ENCODE assay signal across 21 cellular contexts in the genomic region with DNA sequence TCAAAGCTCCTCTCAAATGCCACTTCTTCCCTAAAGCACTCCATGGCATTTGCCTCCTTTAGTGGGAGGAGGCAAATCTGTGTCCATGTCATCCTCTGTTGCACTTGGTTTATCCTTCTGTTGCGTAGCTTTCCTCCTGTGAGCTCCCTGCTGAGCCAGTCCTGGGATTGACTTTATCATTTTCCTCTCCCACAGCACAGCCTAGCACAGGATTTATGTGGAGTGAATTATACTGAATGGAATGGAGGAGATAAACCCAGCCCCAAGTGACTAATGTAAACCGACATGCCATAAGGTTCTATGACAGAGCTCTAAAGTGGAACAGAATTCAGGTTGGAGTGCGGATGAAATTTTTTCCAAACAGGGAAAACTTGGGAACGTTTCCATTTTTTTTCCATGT. TPM values are rescaled to one million over a fixed set of nuclear protein-coding genes. Genes with fewer than 3 reads are reported as not detected.
DNase-seq lines count a peak whose midpoint lies in the region; ATAC-seq, FAIRE-seq and TF ChIP-seq lines count a peak whose summit lies in the region.
"Had no signal": no experiment of that assay in that cellular context is flagged by ENCODE, and none has a peak within 500 bp of the region (broad histone marks: within the 10 kb centered on the region; RNA-seq: fewer than 3 reads in every experiment).

No MANE protein-coding gene starts in this region.

- peak; percentile 84 for FAIRE-seq in keratinocyte (lab: Jason Lieb, UNC)
- FAIRE-seq: D721Med, endothelial cell of umbilical vein had no signal

- H2BK5ac ChIP-seq in IMR-90 (ENCODE audit: low read depth, low read length, poor library complexity, severe bottlenecking), result peak overlapping the region; percentile 94
- no peak overlapping the region for H2BK5ac ChIP-seq in H9 (ENCODE audit: insufficient read length, low read length)

- peaks cover 4% of the 10 kb centered on the region for H3K4me1 ChIP-seq in IMR-90 (ENCODE audit: control insufficient read depth, insufficient read depth, low read length)
- no peaks in the 10 kb centered on the region for H3K4me1 ChIP-seq in keratinocyte (ENCODE audit: control insufficient read depth, extremely low read depth, insufficient read depth, low read length)
- H3K4me1 ChIP-seq in H9 (ENCODE audit: insufficient read depth, low read length), result peaks cover 1% of the 10 kb centered on the region; the same call in 1 of the 2 replicates

- no peak overlapping the region for H3K4me3 Mint-ChIP-seq in H9
- H3K4me3 Mint-ChIP-seq in CD14-positive monocyte, result no peak overlapping the region
- H3K4me3 Mint-ChIP-seq: activated naive CD8-positive, alpha-beta T cell treated with anti-CD3 and anti-CD28 coated beads, Interleukin-2, amount 10 ng/mL, durations not matched to agents 7 days and 5 days had no signal

- POLR2A ChIA-PET in IMR-90 (lab: Charles Lee; ENCODE audit: unreplicated experiment), result no interaction called here

- H2AK9ac ChIP-seq in IMR-90 (replicated peaks; ENCODE audit: low read depth, low read length, poor library complexity), result no peak overlapping the region

- H4K8ac ChIP-seq in IMR-90 (ENCODE audit: low read depth in 2 of 2, low read length in 2 of 2) (peak overlapping the region in 1 of 2 experiments; percentile 55; a peak in 2 of 4 replicates), H9 (replicated peaks; ENCODE audit: insufficient read length, low read depth, low read length) (no peak overlapping the region)

- H2AFZ ChIP-seq in IMR-90 (replicated peaks; ENCODE audit: low read length, poor library complexity) (no peak overlapping the region), keratinocyte (ENCODE audit: control insufficient read depth, low read length) (no peak overlapping the region), H9 (ENCODE audit: low read length) (no peak overlapping the region)

- H3K27ac Mint-ChIP-seq in H9 (no peak overlapping the region), CD14-positive monocyte (no peak overlapping the region)
- H3K27ac Mint-ChIP-seq: activated naive CD8-positive, alpha-beta T cell treated with anti-CD3 and anti-CD28 coated beads, Interleukin-2, amount 10 ng/mL, durations not matched to agents 7 days and 5 days had no signal

- H3K4ac ChIP-seq in IMR-90 (ENCODE audit: low read depth, low read length), result peak overlapping the region; percentile 45; the same call in 1 of the 2 replicates
- no peak overlapping the region for H3K4ac ChIP-seq in H9 (ENCODE audit: low read depth, low read length)

- H3K27me3 ChIP-seq in IMR-90 (ENCODE audit: control insufficient read depth, insufficient read depth, low read length), result no peaks in the 10 kb centered on the region; the same call in 1 of the 2 replicates
- H3K27me3 ChIP-seq in keratinocyte (ENCODE audit: control insufficient read depth, extremely low read depth, insufficient read depth, low read length), result no peaks in the 10 kb centered on the region
- H3K27me3 ChIP-seq in H9 (ENCODE audit: insufficient read depth, low read length), result no peaks in the 10 kb centered on the region

- no peak overlapping the region for H2BK12ac ChIP-seq in H9 (ENCODE audit: insufficient read length, low read depth, low read length)

- no peak for TF ChIP-seq POLR2A in IMR-90 (IDR thresholded peaks at IDR 0.05; ENCODE audit: low read depth, low read length)

- TF ChIP-seq RAD21 in IMR-90 (IDR thresholded peaks at IDR 0.05; ENCODE audit: low read length), result no peak

- peaks cover 3% of the 10 kb centered on the region for H3K9me1 ChIP-seq in IMR-90 (ENCODE audit: insufficient read depth, low read length)
- H3K9me1 ChIP-seq in keratinocyte (ENCODE audit: control insufficient read depth, extremely low read depth, insufficient read depth, low read length), result no peaks in the 10 kb centered on the region

- in situ Hi-C loops in IMR-90 (cut with MboI; ENCODE audit: low sequenced_read_pairs), result no loop called here

- no peak for TF ChIP-seq CTCF in IMR-90 (conservative IDR thresholded peaks at IDR 0.05; ENCODE audit: low read depth, low read length)
- no peak for TF ChIP-seq CTCF in keratinocyte (optimal IDR thresholded peaks at IDR 0.05 in 1 of 3, IDR thresholded peaks at IDR 0.05 in 1 of 3, conservative IDR thresholded peaks at IDR 0.05 in 1 of 3; ENCODE audit: extremely low read depth in 1 of 3, insufficient read depth in 2 of 3, low read length in 3 of 3)
- TF ChIP-seq CTCF in H9 (conservative IDR thresholded peaks at IDR 0.05), result no peak
- TF ChIP-seq CTCF in CD14-positive monocyte (IDR thresholded peaks at IDR 0.05), result no peak

- BruUV-seq in IMR-90 (replicated peaks; lab: Mats Ljungman, UMichigan), result no TSS peak

- H4K5ac ChIP-seq in IMR-90 (ENCODE audit: low read depth, low read length) (no peak overlapping the region; the same call in 1 of the 2 replicates), H9 (ENCODE audit: insufficient read length, low read depth, low read length) (no peak overlapping the region)

- 0 out of 2 replicates have a peak overlapping the region, but pooled peaks have one; percentile 12 for H3K14ac ChIP-seq in IMR-90 (replicated peaks; ENCODE audit: low read depth, low read length)
- no peak overlapping the region for H3K14ac ChIP-seq in H9 (ENCODE audit: insufficient read depth, low read length)

- DNase-seq in AG08396 (ENCODE audit: low spot score), result peak; percentile 49
- peak; percentile 86 for DNase-seq in IMR-90
- peak; percentile 20 for DNase-seq in astrocyte of the hippocampus (ENCODE audit: low read depth, low spot score)
- DNase-seq in keratinocyte (ENCODE audit: low read depth, low spot score), result no peak
- no peak for DNase-seq in H9
- no peak for DNase-seq in stimulated activated CD4-positive, alpha-beta T cell treated with anti-CD3 and anti-CD28 coated beads, Interleukin-4, amount 100 ng/mL, for 1 hour
- no peak for DNase-seq in CD14-positive monocyte (ENCODE audit: low spot score)
- no peak for DNase-seq in cerebellar nuclear complex (lab: John Stamatoyannopoulos, UW)
- DNase-seq: ACHN; activated naive CD8-positive, alpha-beta T cell treated with anti-CD3 and anti-CD28 coated beads, Interleukin-2, amount 10 ng/mL, durations not matched to agents 7 days and 5 days; activated T-cell treated with anti-CD3 and anti-CD28 coated beads, Interleukin-2, amount 50 U/mL, for 1 hour; GOT3; left colon; NCI-H1092 treated with DMSO at 0.1 percent for 48 hours; NCI-H2171; stimulated activated CD4-positive, alpha-beta T cell treated with anti-CD3 and anti-CD28 coated beads, Interleukin-15, amount 100 ng/mL, for 24 hours; substantia nigra; T1000 had no signal

- peak; percentile 90 for ATAC-seq in IMR-90 (ENCODE audit: low read depth)
- ATAC-seq: left colon had no signal

- H3K9me3 ChIP-seq in IMR-90 (ENCODE audit: control insufficient read depth, insufficient read depth, low read length) (no peaks in the 10 kb centered on the region), keratinocyte (ENCODE audit: control insufficient read depth, low read depth, low read length) (no peaks in the 10 kb centered on the region), H9 (ENCODE audit: control insufficient read depth, low read depth, low read length) (no peaks in the 10 kb centered on the region)

- H3K4me3 ChIP-seq in IMR-90 (ENCODE audit: insufficient read depth, low read depth, low read length) (no peak overlapping the region), keratinocyte (ENCODE audit: control insufficient read depth in 2 of 3, extremely low read depth in 1 of 3, insufficient read depth in 2 of 3, low read depth in 1 of 3, low read length in 3 of 3) (no peak overlapping the region)

- no peaks in the 10 kb centered on the region for H3K23me2 ChIP-seq in H9 (ENCODE audit: insufficient read length, low read depth, low read length, poor library complexity, severe bottlenecking)

- H2AK5ac ChIP-seq in IMR-90 (ENCODE audit: low read depth, low read length) (no peak overlapping the region), H9 (ENCODE audit: insufficient read length, low read length) (no peak overlapping the region)

- H3K23ac ChIP-seq in IMR-90 (ENCODE audit: low read depth, low read length), result no peak overlapping the region; the same call in 1 of the 2 replicates
- no peak overlapping the region for H3K23ac ChIP-seq in H9 (ENCODE audit: insufficient read length, low read depth, low read length)

- no peak overlapping the region for H3T11ph ChIP-seq in H9 (ENCODE audit: low read length)

- no peaks in the 10 kb centered on the region for H3K36me3 Mint-ChIP-seq in H9 (ENCODE audit: insufficient read depth in 1 of 3, low read depth in 3 of 3)
- no peaks in the 10 kb centered on the region for H3K36me3 Mint-ChIP-seq in CD14-positive monocyte
- H3K36me3 Mint-ChIP-seq: activated naive CD8-positive, alpha-beta T cell treated with anti-CD3 and anti-CD28 coated beads, Interleukin-2, amount 10 ng/mL, durations not matched to agents 7 days and 5 days had no signal

- intact Hi-C loops in IMR-90 (cut with micrococcal nuclease) (no loop called here), CD14-positive monocyte (cut with micrococcal nuclease) (no loop called here)

- H4K91ac ChIP-seq in IMR-90 (ENCODE audit: insufficient read depth, low read depth, low read length) (0 out of 2 replicates have a peak overlapping the region, but pooled peaks have one; percentile 1), H9 (ENCODE audit: insufficient read length, low read depth, low read length) (no peak overlapping the region)

- H3K79me1 ChIP-seq in IMR-90 (ENCODE audit: low read depth in 1 of 2, low read length in 2 of 2), result no peaks in the 10 kb centered on the region; a peak in 1 of 4 replicates
- H3K79me1 ChIP-seq in H9 (ENCODE audit: insufficient read depth, low read depth, low read length, poor library complexity, severe bottlenecking), result no peaks in the 10 kb centered on the region

- H2BK120ac ChIP-seq in IMR-90 (ENCODE audit: low read depth, low read length) (peak overlapping the region; percentile 75), H9 (ENCODE audit: low read depth, low read length, poor library complexity, severe bottlenecking) (no peak overlapping the region)

- no CpG with 5 or more reads among the region's 4 CpGs for WGBS in IMR-90 (ENCODE audit: extremely low coverage in 2 of 2, insufficient read length in 1 of 2), 2 experiments
- no CpG with 5 or more reads among the region's 4 CpGs for WGBS in H9 (ENCODE audit: extremely low coverage, insufficient read length, low lambda C conversion rate)

- H3K27ac ChIP-seq in IMR-90 (ENCODE audit: insufficient read depth, low read length), result no peak overlapping the region
- no peak overlapping the region for H3K27ac ChIP-seq in keratinocyte (ENCODE audit: control insufficient read depth, insufficient read depth, low read length)
- H3K27ac ChIP-seq in H9 (ENCODE audit: insufficient read length, low read depth, low read length), result no peak overlapping the region

- dilution Hi-C loops in IMR-90 (cut with HindIII; ENCODE audit: low sequenced_read_pairs, unreplicated experiment), result no loop called here
- dilution Hi-C loops in keratinocyte (cut with MboI; ENCODE audit: extremely low pct_ligation_motif_present, low sequenced_read_pairs), result no loop called here

- H2BK20ac ChIP-seq in IMR-90 (ENCODE audit: low read depth, low read length) (peak overlapping the region; percentile 57), H9 (ENCODE audit: low read depth, low read length, poor library complexity, severe bottlenecking) (no peak overlapping the region)

- no peaks in the 10 kb centered on the region for H3K79me2 ChIP-seq in keratinocyte (ENCODE audit: control insufficient read depth, insufficient read depth, low read length)
- no peaks in the 10 kb centered on the region for H3K79me2 ChIP-seq in H9 (ENCODE audit: insufficient read depth, low read length)

- CTCF ChIA-PET in IMR-90 (lab: Yijun Ruan, JAX), result no interaction called here

- H4K20me1 ChIP-seq in IMR-90 (ENCODE audit: insufficient read depth, low read length) (no peaks in the 10 kb centered on the region), keratinocyte (ENCODE audit: control insufficient read depth, extremely low read depth, insufficient read depth, low read length) (no peaks in the 10 kb centered on the region), H9 (ENCODE audit: control insufficient read depth, insufficient read depth, insufficient read length) (no peaks in the 10 kb centered on the region)

- H3K27me3 Mint-ChIP-seq in H9 (ENCODE audit: low read depth), result peaks cover 8% of the 10 kb centered on the region
- peaks cover 0 to 11% (median 4%) of the 10 kb centered on the region in 3 donors for H3K27me3 Mint-ChIP-seq in CD14-positive monocyte (ENCODE audit: low read depth in 3 of 3)

- no peaks in the 10 kb centered on the region for H3K9me3 Mint-ChIP-seq in H9
- H3K9me3 Mint-ChIP-seq in CD14-positive monocyte, result no peaks in the 10 kb centered on the region
- H3K9me3 Mint-ChIP-seq: activated naive CD8-positive, alpha-beta T cell treated with anti-CD3 and anti-CD28 coated beads, Interleukin-2, amount 10 ng/mL, durations not matched to agents 7 days and 5 days had no signal

- H3K36me3 ChIP-seq in IMR-90 (ENCODE audit: control insufficient read depth, insufficient read depth, low read length), result no peaks in the 10 kb centered on the region
- no peaks in the 10 kb centered on the region for H3K36me3 ChIP-seq in keratinocyte (ENCODE audit: control insufficient read depth in 2 of 2, extremely low read depth in 1 of 2, insufficient read depth in 2 of 2, low read length in 2 of 2)

- H3K9ac ChIP-seq in IMR-90 (ENCODE audit: low read depth, low read length), result no peak overlapping the region; the same call in 1 of the 2 replicates
- H3K9ac ChIP-seq in keratinocyte (ENCODE audit: control insufficient read depth, extremely low read depth, insufficient read depth, low read length), result no peak overlapping the region
- H3K9ac ChIP-seq in H9 (ENCODE audit: extremely low read depth, insufficient read length, low read length), result no peak overlapping the region

- H3K56ac ChIP-seq in IMR-90 (ENCODE audit: extremely low read depth, insufficient read depth, low read length) (no peak overlapping the region), H9 (ENCODE audit: insufficient read length, low read depth, low read length) (no peak overlapping the region)

- peak overlapping the region; percentile 1; the same call in 1 of the 2 replicates for H3K18ac ChIP-seq in IMR-90 (ENCODE audit: low read depth, low read length)
- H3K18ac ChIP-seq in H9 (ENCODE audit: insufficient read length, low read depth, low read length), result no peak overlapping the region

- H3K4me2 ChIP-seq in IMR-90 (ENCODE audit: low read depth, low read length), result peak overlapping the region; percentile 57; the same call in 1 of the 2 replicates
- H3K4me2 ChIP-seq in keratinocyte (ENCODE audit: control insufficient read depth, extremely low read depth, insufficient read depth, low read depth, low read length), result no peak overlapping the region
- no peak overlapping the region for H3K4me2 ChIP-seq in H9 (ENCODE audit: insufficient read depth, insufficient read length, low read length)

- peaks cover 12 to 17% of the 10 kb centered on the region in 2 experiments for H3K4me1 Mint-ChIP-seq in H9
- H3K4me1 Mint-ChIP-seq in CD14-positive monocyte, result no peaks in the 10 kb centered on the region
- H3K4me1 Mint-ChIP-seq: activated naive CD8-positive, alpha-beta T cell treated with anti-CD3 and anti-CD28 coated beads, Interleukin-2, amount 10 ng/mL, durations not matched to agents 7 days and 5 days had no signal

- H2BK15ac ChIP-seq in IMR-90 (ENCODE audit: low read depth, low read length) (0 out of 3 replicates have a peak overlapping the region, but pooled peaks have one; percentile 9), H9 (ENCODE audit: low read depth, low read length) (no peak overlapping the region)

RNA-seq across cellular contexts. Expression of a gene that starts 26.4 kb away (rescaled TPM):
- total RNA-seq in IMR-90 (2012; rRNA removed), result 159 and 229 TPM in 2 replicates
- 200 and 206 TPM in 2 replicates for polyA plus RNA-seq in IMR-90 (2012; rRNA removed)
- 72.3 and 93.5 TPM in 2 replicates for polyA plus RNA-seq in IMR-90 (2012; cell fraction: cytosol; rRNA removed)
- 15.8 and 47.1 TPM in 2 replicates for polyA plus RNA-seq in IMR-90 (2012; cell fraction: nucleus; rRNA removed; ENCODE audit: low replicate concordance)
- 175 to 232 TPM (median 193 TPM) in 3 replicates for polyA plus RNA-seq in keratinocyte
- polyA plus RNA-seq in keratinocyte (2011; ENCODE audit: low read depth), result 78.2 TPM
- 204 and 272 TPM in 2 replicates for polyA plus RNA-seq in keratinocyte (2011; cell fraction: cytosol; rRNA removed)
- 45.2 and 62.2 TPM in 2 replicates for polyA plus RNA-seq in keratinocyte (2011; cell fraction: nucleus; rRNA removed)
- 195 and 197 TPM in 2 replicates for polyA plus RNA-seq in keratinocyte (2012; ENCODE audit: low replicate concordance)
- 34.8 to 89.5 TPM (median 69.6 TPM) in 3 replicates for polyA minus RNA-seq in keratinocyte
- polyA minus RNA-seq in keratinocyte (2011; cell fraction: cytosol; rRNA and poly(A)+ RNA removed), result 92.1 TPM
- polyA minus RNA-seq in keratinocyte (2011; cell fraction: nucleus; rRNA and poly(A)+ RNA removed), result 15.9 and 20.6 TPM in 2 replicates
- 123 and 124 TPM in 2 replicates for total RNA-seq in H9 (2021)
- polyA plus RNA-seq in CD14-positive monocyte, result 100 to 1,000 TPM; 112 to 117 TPM

RNA-seq across cellular contexts. Expression of a gene that starts 31.9 kb away (rescaled TPM):
- total RNA-seq in IMR-90 (2012; rRNA removed) (not detected in 2 replicates), H9 (2021) (0.04 and 0.13 TPM in 2 replicates)
- polyA plus RNA-seq in IMR-90 (2012; rRNA removed) (not detected in 2 replicates), keratinocyte (0.01 to 0.06 TPM (median 0.01 TPM) in 3 replicates), CD14-positive monocyte (not detected)
- polyA plus RNA-seq in IMR-90 (2012; cell fraction: cytosol; rRNA removed), result not detected in 2 replicates
- not detected in 2 replicates for polyA plus RNA-seq in IMR-90 (2012; cell fraction: nucleus; rRNA removed; ENCODE audit: low replicate concordance)
- polyA plus RNA-seq in keratinocyte (2011; ENCODE audit: low read depth), result 1.9 TPM
- 0.01 TPM in 1 of 2 replicates, not detected in the other for polyA plus RNA-seq in keratinocyte (2011; cell fraction: cytosol; rRNA removed)
- 0.03 and 0.08 TPM in 2 replicates for polyA plus RNA-seq in keratinocyte (2011; cell fraction: nucleus; rRNA removed)
- polyA plus RNA-seq in keratinocyte (2012; ENCODE audit: low replicate concordance), result 0.17 and 2.1 TPM in 2 replicates
- 0.03 TPM in 1 of 3 replicates, not detected in the others for polyA minus RNA-seq in keratinocyte
- not detected for polyA minus RNA-seq in keratinocyte (2011; cell fraction: cytosol; rRNA and poly(A)+ RNA removed)
- polyA minus RNA-seq in keratinocyte (2011; cell fraction: nucleus; rRNA and poly(A)+ RNA removed), result 0.11 and 0.23 TPM in 2 replicates
- total RNA-seq: activated naive CD8-positive, alpha-beta T cell treated with anti-CD3 and anti-CD28 coated beads, Interleukin-2, amount 10 ng/mL, durations not matched to agents 7 days and 5 days; endothelial cell of umbilical vein; pulmonary artery endothelial cell had no signal
- polyA plus RNA-seq: endothelial cell of umbilical vein had no signal

RNA-seq across cellular contexts. Expression of a gene that starts 42.6 kb away (rescaled TPM):
- 6.6 and 7.5 TPM in 2 replicates for total RNA-seq in IMR-90 (2012; rRNA removed)
- 6.6 and 6.7 TPM in 2 replicates for polyA plus RNA-seq in IMR-90 (2012; rRNA removed)
- polyA plus RNA-seq in IMR-90 (2012; cell fraction: cytosol; rRNA removed), result 4.8 and 5.3 TPM in 2 replicates
- 17.7 and 18.1 TPM in 2 replicates for polyA plus RNA-seq in IMR-90 (2012; cell fraction: nucleus; rRNA removed; ENCODE audit: low replicate concordance)
- polyA plus RNA-seq in keratinocyte, result 4.1 to 6.6 TPM (median 5.1 TPM) in 3 replicates
- 1.6 TPM for polyA plus RNA-seq in keratinocyte (2011; ENCODE audit: low read depth)
- polyA plus RNA-seq in keratinocyte (2011; cell fraction: cytosol; rRNA removed), result 2.8 and 3.8 TPM in 2 replicates
- 12.4 and 14.9 TPM in 2 replicates for polyA plus RNA-seq in keratinocyte (2011; cell fraction: nucleus; rRNA removed)
- 4.2 and 7.0 TPM in 2 replicates for polyA plus RNA-seq in keratinocyte (2012; ENCODE audit: low replicate concordance)
- 9.2 to 15.1 TPM (median 11.7 TPM) in 3 replicates for polyA minus RNA-seq in keratinocyte
- 5.8 TPM for polyA minus RNA-seq in keratinocyte (2011; cell fraction: cytosol; rRNA and poly(A)+ RNA removed)
- 13.2 and 15.0 TPM in 2 replicates for polyA minus RNA-seq in keratinocyte (2011; cell fraction: nucleus; rRNA and poly(A)+ RNA removed)
- total RNA-seq in H9 (2021), result 16.2 and 16.8 TPM in 2 replicates
- polyA plus RNA-seq in CD14-positive monocyte, result under 1 TPM in 1 of 2 donors, not detected in 1; 0.08 TPM

Comparison
In these comparisons a context has a peak if more than half of its experiments do, and no peak if none do; other contexts are left out.
1. DNase-seq: peak in AG08396 (single experiment), IMR-90 (single experiment) and astrocyte of the hippocampus (single experiment); none in keratinocyte (single experiment), H9 (single experiment), stimulated activated CD4-positive, alpha-beta T cell treated with anti-CD3 and anti-CD28 coated beads, Interleukin-4, amount 100 ng/mL, for 1 hour (single experiment), CD14-positive monocyte (single experiment) and cerebellar nuclear complex (0 of 2).